In the genomic region with DNA sequence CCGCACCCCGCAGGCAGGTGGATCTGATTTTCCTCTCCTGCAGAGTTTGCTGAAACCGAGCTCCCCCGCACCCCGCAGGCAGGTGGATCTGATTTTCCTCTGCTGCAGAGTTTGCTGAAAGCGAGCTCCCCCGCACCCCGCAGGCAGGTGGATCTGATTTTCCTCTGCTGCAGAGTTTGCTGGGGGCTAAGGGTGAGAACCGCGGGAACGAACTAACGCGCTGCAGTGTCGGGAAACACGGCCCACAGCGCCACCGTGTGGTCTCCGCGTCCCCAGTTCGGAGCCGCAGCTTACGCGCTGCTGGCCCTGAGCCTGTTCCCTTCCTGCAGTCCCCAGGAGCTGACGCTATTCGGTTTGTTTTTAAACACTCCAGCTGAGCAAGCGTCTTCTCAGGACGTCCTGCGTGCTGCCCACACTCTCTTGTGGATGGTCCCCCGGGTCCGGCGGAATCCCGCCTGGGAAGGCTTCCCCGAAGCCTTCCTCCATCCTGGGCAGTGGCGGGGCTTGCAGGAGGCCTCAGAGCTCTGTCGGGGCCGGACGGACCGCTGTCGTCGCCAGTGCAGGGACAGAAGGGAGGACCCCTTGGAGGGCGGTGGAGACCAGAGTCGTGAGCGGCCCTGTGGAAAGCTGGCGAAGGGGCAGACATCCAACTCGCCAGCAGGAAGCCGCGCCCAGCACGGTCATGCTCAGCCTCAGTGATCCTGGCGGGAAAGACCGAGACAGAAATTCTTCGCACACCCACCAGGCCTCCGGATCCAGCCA, we compare ENCODE assay signal across 1 cellular context.
A peak's percentile ranks its signal among the peaks of the same experiment; 100 is the strongest.
TF ChIP-seq lines count a peak whose summit lies in the region.

No MANE protein-coding gene starts in this region.

TF ChIP-seq in HepG2, 621 proteins besides CTCF, POLR2A, EP300 and RAD21 (continued from another document and continues in another):
- TF ChIP-seq, protein P1, sequence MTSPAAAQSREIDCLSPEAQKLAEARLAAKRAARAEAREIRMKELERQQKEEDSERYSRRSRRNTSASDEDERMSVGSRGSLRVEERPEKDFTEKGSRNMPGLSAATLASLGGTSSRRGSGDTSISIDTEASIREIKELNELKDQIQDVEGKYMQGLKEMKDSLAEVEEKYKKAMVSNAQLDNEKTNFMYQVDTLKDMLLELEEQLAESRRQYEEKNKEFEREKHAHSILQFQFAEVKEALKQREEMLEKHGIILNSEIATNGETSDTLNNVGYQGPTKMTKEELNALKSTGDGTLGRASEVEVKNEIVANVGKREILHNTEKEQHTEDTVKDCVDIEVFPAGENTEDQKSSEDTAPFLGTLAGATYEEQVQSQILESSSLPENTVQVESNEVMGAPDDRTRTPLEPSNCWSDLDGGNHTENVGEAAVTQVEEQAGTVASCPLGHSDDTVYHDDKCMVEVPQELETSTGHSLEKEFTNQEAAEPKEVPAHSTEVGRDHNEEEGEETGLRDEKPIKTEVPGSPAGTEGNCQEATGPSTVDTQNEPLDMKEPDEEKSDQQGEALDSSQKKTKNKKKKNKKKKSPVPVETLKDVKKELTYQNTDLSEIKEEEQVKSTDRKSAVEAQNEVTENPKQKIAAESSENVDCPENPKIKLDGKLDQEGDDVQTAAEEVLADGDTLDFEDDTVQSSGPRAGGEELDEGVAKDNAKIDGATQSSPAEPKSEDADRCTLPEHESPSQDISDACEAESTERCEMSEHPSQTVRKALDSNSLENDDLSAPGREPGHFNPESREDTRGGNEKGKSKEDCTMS (CRISPR knock-in tag; conservative IDR thresholded peaks at IDR 0.05): no peak
- TF ChIP-seq PCBP1 (IDR thresholded peaks at IDR 0.05; ENCODE audit: borderline replicate concordance, low read depth, low read length) (no peak), ARID2 (CRISPR knock-in tag; IDR thresholded peaks at IDR 0.05; ENCODE audit: borderline replicate concordance) (no peak), FOSL1 (CRISPR knock-in tag; IDR thresholded peaks at IDR 0.05; ENCODE audit: borderline replicate concordance) (no peak), JUND (CRISPR knock-in tag; IDR thresholded peaks at IDR 0.05) (no peak), ZNF343 (CRISPR knock-in tag; IDR thresholded peaks at IDR 0.05) (no peak), PRPF4 (IDR thresholded peaks at IDR 0.05; ENCODE audit: low read depth, low read length, poor library complexity, severe bottlenecking) (no peak), NR2C2 (CRISPR knock-in tag; IDR thresholded peaks at IDR 0.05; ENCODE audit: borderline replicate concordance) (no peak), SCMH1 (CRISPR knock-in tag; IDR thresholded peaks at IDR 0.05; ENCODE audit: borderline replicate concordance) (no peak), EZH2 (conservative IDR thresholded peaks at IDR 0.05; ENCODE audit: low read depth, low read length) (no peak), ZNF713 (CRISPR knock-in tag; IDR thresholded peaks at IDR 0.05) (no peak), CBFB (CRISPR knock-in tag; IDR thresholded peaks at IDR 0.05) (peak; percentile 36; the same call in 1 of the 2 replicates), SETDB1 (CRISPR knock-in tag; IDR thresholded peaks at IDR 0.05; ENCODE audit: borderline replicate concordance) (no peak), ZNF282 (IDR thresholded peaks at IDR 0.05; ENCODE audit: partially characterized antibody) (no peak), ZNF781 (CRISPR knock-in tag; IDR thresholded peaks at IDR 0.05; ENCODE audit: borderline replicate concordance, not compliant biosample characterization) (no peak), ZNF468 (CRISPR knock-in tag; IDR thresholded peaks at IDR 0.05) (no peak), ZNF841 (CRISPR knock-in tag; IDR thresholded peaks at IDR 0.05; ENCODE audit: borderline replicate concordance) (no peak), HOXA3 (CRISPR knock-in tag; IDR thresholded peaks at IDR 0.05) (peak; percentile 48; the same call in 1 of the 2 replicates), GABPB1 (CRISPR knock-in tag; IDR thresholded peaks at IDR 0.05) (peak; percentile 45; the same call in 1 of the 2 replicates), ZNF460 (CRISPR knock-in tag; IDR thresholded peaks at IDR 0.05; ENCODE audit: borderline replicate concordance) (no peak), ZFP36L2 (CRISPR knock-in tag; IDR thresholded peaks at IDR 0.05) (no peak), ZNF720 (CRISPR knock-in tag; IDR thresholded peaks at IDR 0.05) (no peak), SNAI1 (CRISPR knock-in tag; IDR thresholded peaks at IDR 0.05; ENCODE audit: borderline replicate concordance) (no peak), RFXAP (CRISPR knock-in tag; IDR thresholded peaks at IDR 0.05; ENCODE audit: borderline replicate concordance) (no peak), CHD2 (IDR thresholded peaks at IDR 0.05; ENCODE audit: low read depth, low read length) (no peak), ZNF225 (CRISPR knock-in tag; IDR thresholded peaks at IDR 0.05) (no peak), RFX3 (CRISPR knock-in tag; IDR thresholded peaks at IDR 0.05) (no peak), ZNF747 (CRISPR knock-in tag; IDR thresholded peaks at IDR 0.05; ENCODE audit: borderline replicate concordance) (no peak), KLF12 (CRISPR knock-in tag; IDR thresholded peaks at IDR 0.05; ENCODE audit: borderline replicate concordance) (no peak), AGO1 (IDR thresholded peaks at IDR 0.05; ENCODE audit: low read depth, low read length, poor library complexity, severe bottlenecking) (no peak), EHMT2 (IDR thresholded peaks at IDR 0.05; ENCODE audit: borderline replicate concordance, low read depth, low read length) (no peak)
- TF ChIP-seq, protein P2, sequence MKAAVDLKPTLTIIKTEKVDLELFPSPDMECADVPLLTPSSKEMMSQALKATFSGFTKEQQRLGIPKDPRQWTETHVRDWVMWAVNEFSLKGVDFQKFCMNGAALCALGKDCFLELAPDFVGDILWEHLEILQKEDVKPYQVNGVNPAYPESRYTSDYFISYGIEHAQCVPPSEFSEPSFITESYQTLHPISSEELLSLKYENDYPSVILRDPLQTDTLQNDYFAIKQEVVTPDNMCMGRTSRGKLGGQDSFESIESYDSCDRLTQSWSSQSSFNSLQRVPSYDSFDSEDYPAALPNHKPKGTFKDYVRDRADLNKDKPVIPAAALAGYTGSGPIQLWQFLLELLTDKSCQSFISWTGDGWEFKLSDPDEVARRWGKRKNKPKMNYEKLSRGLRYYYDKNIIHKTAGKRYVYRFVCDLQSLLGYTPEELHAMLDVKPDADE (CRISPR knock-in tag; IDR thresholded peaks at IDR 0.05): no peak
- TF ChIP-seq, protein P3, sequence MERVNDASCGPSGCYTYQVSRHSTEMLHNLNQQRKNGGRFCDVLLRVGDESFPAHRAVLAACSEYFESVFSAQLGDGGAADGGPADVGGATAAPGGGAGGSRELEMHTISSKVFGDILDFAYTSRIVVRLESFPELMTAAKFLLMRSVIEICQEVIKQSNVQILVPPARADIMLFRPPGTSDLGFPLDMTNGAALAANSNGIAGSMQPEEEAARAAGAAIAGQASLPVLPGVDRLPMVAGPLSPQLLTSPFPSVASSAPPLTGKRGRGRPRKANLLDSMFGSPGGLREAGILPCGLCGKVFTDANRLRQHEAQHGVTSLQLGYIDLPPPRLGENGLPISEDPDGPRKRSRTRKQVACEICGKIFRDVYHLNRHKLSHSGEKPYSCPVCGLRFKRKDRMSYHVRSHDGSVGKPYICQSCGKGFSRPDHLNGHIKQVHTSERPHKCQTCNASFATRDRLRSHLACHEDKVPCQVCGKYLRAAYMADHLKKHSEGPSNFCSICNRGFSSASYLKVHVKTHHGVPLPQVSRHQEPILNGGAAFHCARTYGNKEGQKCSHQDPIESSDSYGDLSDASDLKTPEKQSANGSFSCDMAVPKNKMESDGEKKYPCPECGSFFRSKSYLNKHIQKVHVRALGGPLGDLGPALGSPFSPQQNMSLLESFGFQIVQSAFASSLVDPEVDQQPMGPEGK (CRISPR knock-in tag; IDR thresholded peaks at IDR 0.05): peak; percentile 44
- TF ChIP-seq, protein P4, sequence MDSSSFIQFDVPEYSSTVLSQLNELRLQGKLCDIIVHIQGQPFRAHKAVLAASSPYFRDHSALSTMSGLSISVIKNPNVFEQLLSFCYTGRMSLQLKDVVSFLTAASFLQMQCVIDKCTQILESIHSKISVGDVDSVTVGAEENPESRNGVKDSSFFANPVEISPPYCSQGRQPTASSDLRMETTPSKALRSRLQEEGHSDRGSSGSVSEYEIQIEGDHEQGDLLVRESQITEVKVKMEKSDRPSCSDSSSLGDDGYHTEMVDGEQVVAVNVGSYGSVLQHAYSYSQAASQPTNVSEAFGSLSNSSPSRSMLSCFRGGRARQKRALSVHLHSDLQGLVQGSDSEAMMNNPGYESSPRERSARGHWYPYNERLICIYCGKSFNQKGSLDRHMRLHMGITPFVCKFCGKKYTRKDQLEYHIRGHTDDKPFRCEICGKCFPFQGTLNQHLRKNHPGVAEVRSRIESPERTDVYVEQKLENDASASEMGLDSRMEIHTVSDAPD (CRISPR knock-in tag; IDR thresholded peaks at IDR 0.05): no peak
- TF ChIP-seq, protein P5, sequence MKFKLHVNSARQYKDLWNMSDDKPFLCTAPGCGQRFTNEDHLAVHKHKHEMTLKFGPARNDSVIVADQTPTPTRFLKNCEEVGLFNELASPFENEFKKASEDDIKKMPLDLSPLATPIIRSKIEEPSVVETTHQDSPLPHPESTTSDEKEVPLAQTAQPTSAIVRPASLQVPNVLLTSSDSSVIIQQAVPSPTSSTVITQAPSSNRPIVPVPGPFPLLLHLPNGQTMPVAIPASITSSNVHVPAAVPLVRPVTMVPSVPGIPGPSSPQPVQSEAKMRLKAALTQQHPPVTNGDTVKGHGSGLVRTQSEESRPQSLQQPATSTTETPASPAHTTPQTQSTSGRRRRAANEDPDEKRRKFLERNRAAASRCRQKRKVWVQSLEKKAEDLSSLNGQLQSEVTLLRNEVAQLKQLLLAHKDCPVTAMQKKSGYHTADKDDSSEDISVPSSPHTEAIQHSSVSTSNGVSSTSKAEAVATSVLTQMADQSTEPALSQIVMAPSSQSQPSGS (CRISPR knock-in tag; IDR thresholded peaks at IDR 0.05): no peak
- TF ChIP-seq, protein P6, sequence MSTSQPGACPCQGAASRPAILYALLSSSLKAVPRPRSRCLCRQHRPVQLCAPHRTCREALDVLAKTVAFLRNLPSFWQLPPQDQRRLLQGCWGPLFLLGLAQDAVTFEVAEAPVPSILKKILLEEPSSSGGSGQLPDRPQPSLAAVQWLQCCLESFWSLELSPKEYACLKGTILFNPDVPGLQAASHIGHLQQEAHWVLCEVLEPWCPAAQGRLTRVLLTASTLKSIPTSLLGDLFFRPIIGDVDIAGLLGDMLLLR (CRISPR knock-in tag; IDR thresholded peaks at IDR 0.05): no peak
- TF ChIP-seq, protein P7, sequence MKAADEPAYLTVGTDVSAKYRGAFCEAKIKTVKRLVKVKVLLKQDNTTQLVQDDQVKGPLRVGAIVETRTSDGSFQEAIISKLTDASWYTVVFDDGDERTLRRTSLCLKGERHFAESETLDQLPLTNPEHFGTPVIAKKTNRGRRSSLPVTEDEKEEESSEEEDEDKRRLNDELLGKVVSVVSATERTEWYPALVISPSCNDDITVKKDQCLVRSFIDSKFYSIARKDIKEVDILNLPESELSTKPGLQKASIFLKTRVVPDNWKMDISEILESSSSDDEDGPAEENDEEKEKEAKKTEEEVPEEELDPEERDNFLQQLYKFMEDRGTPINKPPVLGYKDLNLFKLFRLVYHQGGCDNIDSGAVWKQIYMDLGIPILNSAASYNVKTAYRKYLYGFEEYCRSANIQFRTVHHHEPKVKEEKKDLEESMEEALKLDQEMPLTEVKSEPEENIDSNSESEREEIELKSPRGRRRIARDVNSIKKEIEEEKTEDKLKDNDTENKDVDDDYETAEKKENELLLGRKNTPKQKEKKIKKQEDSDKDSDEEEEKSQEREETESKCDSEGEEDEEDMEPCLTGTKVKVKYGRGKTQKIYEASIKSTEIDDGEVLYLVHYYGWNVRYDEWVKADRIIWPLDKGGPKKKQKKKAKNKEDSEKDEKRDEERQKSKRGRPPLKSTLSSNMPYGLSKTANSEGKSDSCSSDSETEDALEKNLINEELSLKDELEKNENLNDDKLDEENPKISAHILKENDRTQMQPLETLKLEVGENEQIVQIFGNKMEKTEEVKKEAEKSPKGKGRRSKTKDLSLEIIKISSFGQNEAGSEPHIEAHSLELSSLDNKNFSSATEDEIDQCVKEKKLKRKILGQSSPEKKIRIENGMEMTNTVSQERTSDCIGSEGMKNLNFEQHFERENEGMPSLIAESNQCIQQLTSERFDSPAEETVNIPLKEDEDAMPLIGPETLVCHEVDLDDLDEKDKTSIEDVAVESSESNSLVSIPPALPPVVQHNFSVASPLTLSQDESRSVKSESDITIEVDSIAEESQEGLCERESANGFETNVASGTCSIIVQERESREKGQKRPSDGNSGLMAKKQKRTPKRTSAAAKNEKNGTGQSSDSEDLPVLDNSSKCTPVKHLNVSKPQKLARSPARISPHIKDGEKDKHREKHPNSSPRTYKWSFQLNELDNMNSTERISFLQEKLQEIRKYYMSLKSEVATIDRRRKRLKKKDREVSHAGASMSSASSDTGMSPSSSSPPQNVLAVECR (CRISPR knock-in tag; IDR thresholded peaks at IDR 0.05; ENCODE audit: borderline replicate concordance): no peak; the same call in 1 of the 2 replicates
- TF ChIP-seq, protein P8, sequence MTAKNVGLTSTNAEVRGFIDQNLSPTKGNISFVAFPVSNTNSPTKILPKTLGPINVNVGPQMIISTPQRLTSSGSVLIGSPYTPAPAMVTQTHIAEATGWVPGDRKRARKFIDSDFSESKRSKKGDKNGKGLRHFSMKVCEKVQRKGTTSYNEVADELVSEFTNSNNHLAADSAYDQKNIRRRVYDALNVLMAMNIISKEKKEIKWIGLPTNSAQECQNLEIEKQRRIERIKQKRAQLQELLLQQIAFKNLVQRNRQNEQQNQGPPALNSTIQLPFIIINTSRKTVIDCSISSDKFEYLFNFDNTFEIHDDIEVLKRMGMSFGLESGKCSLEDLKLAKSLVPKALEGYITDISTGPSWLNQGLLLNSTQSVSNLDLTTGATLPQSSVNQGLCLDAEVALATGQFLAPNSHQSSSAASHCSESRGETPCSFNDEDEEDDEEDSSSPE (CRISPR knock-in tag; IDR thresholded peaks at IDR 0.05): peak; percentile 54; the same call in 1 of the 2 replicates
- TF ChIP-seq, protein P9, sequence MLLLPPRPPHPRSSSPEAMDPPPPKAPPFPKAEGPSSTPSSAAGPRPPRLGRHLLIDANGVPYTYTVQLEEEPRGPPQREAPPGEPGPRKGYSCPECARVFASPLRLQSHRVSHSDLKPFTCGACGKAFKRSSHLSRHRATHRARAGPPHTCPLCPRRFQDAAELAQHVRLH (CRISPR knock-in tag; IDR thresholded peaks at IDR 0.05; ENCODE audit: borderline replicate concordance, low read depth): 0 out of 2 replicates have a peak, but pooled peaks have one; percentile 31
